Comparison of ENCODE assay signal across 23 cellular contexts in genomic region chr3:141128126-141128777, GRCh38.
"Had no signal": no experiment of that assay in that cellular context is flagged by ENCODE, and none has a peak within 500 bp of the region (broad histone marks: within the 10 kb centered on the region; RNA-seq: fewer than 3 reads in every experiment).

No MANE protein-coding gene starts in this region.

- H3K36me3 Mint-ChIP-seq: activated CD8-positive, alpha-beta memory T cell treated with anti-CD3 and anti-CD28 coated beads, Interleukin-2, amount 10 ng/mL, durations not matched to agents 7 days and 5 days; activated naive CD4-positive, alpha-beta T cell treated with anti-CD3 and anti-CD28 coated beads, Interleukin-2, amount 50 U/mL, for 24 hours had no signal

- H3K27me3 ChIP-seq: sigmoid colon, testis, transverse colon had no signal

- H3K9me3 ChIP-seq: left ventricle myocardium inferior, sigmoid colon, SK-N-SH, testis, transverse colon had no signal

- H3K4me3 ChIP-seq: left ventricle myocardium inferior, lung, sigmoid colon, testis, transverse colon had no signal

- DNase-seq: activated CD4-positive, alpha-beta T cell treated with anti-CD3 and anti-CD28 coated beads, Interleukin-2, amount 50 U/mL, for 1 hour; activated CD4-positive, CD25-positive, alpha-beta regulatory T cell treated with anti-CD3 and anti-CD28 coated beads, Interleukin-2, amount 50 U/mL, for 72 hours; activated CD8-positive, alpha-beta T cell treated with anti-CD3 and anti-CD28 coated beads for 36 hours; activated T-cell treated with anti-CD3 and anti-CD28 coated beads, Interleukin-2, amount 50 U/mL, for 48 hours; anterior cingulate cortex; dermis blood vessel endothelial cell; effector CD8-positive, alpha-beta T cell; left ventricle myocardium inferior; sigmoid colon; small intestine; stimulated activated CD4-positive, alpha-beta T cell treated with anti-CD3 and anti-CD28 coated beads, Interleukin-15, amount 100 ng/mL, for 24 hours; stimulated activated CD4-positive, alpha-beta T cell treated with anti-CD3 and anti-CD28 coated beads, Interleukin-2, amount 100 ng/mL, for 24 hours; stimulated activated naive CD4-positive, alpha-beta T cell; T-helper 2 cell; testis; transverse colon had no signal

- ATAC-seq: activated CD8-positive, alpha-beta memory T cell treated with anti-CD3 and anti-CD28 coated beads, Interleukin-2, amount 10 ng/mL, durations not matched to agents 7 days and 5 days; activated CD8-positive, alpha-beta T cell treated with anti-CD3 and anti-CD28 coated beads for 36 hours had no signal

- H3K9me3 Mint-ChIP-seq: activated CD8-positive, alpha-beta T cell treated with anti-CD3 and anti-CD28 coated beads for 36 hours; activated naive CD4-positive, alpha-beta T cell treated with anti-CD3 and anti-CD28 coated beads, Interleukin-2, amount 50 U/mL, for 24 hours; activated T-helper 2 cell treated with anti-CD3 and anti-CD28 coated beads, Interferon-gamma antibody, Interleukin-2, Interleukin-4, amounts not matched to agents 10 μg/mL and 5 μg/mL and 100 μg/mL, durations not matched to agents 14 hours and 24 hours and 36 hours; central memory CD8-positive, alpha-beta T cell had no signal

- H3K27ac Mint-ChIP-seq: activated CD8-positive, alpha-beta memory T cell treated with anti-CD3 and anti-CD28 coated beads, Interleukin-2, amount 10 ng/mL, durations not matched to agents 7 days and 5 days; activated CD8-positive, alpha-beta T cell treated with anti-CD3 and anti-CD28 coated beads for 36 hours; activated naive CD4-positive, alpha-beta T cell treated with anti-CD3 and anti-CD28 coated beads, Interleukin-2, amount 50 U/mL, for 24 hours; activated T-helper 2 cell treated with anti-CD3 and anti-CD28 coated beads, Interferon-gamma antibody, Interleukin-2, Interleukin-4, amounts not matched to agents 10 μg/mL and 5 μg/mL and 100 μg/mL, durations not matched to agents 14 hours and 24 hours and 36 hours had no signal

- H3K4me2 ChIP-seq: SK-N-SH had no signal

- H3K4me3 Mint-ChIP-seq: activated CD8-positive, alpha-beta memory T cell treated with anti-CD3 and anti-CD28 coated beads, Interleukin-2, amount 10 ng/mL, durations not matched to agents 7 days and 5 days; activated CD8-positive, alpha-beta T cell treated with anti-CD3 and anti-CD28 coated beads for 36 hours; activated naive CD4-positive, alpha-beta T cell treated with anti-CD3 and anti-CD28 coated beads, Interleukin-2, amount 50 U/mL, for 24 hours; central memory CD8-positive, alpha-beta T cell had no signal

- H3K27ac ChIP-seq: epithelial cell of prostate, left ventricle myocardium inferior, sigmoid colon, testis, transverse colon had no signal

- H3K4me1 ChIP-seq: sigmoid colon, testis, transverse colon had no signal

- H3K9ac ChIP-seq: SK-N-SH had no signal

- H3K4me1 Mint-ChIP-seq: activated CD8-positive, alpha-beta memory T cell treated with anti-CD3 and anti-CD28 coated beads, Interleukin-2, amount 10 ng/mL, durations not matched to agents 7 days and 5 days; activated naive CD4-positive, alpha-beta T cell treated with anti-CD3 and anti-CD28 coated beads, Interleukin-2, amount 50 U/mL, for 24 hours; central memory CD8-positive, alpha-beta T cell had no signal

- H3K36me3 ChIP-seq: left ventricle myocardium inferior, sigmoid colon, transverse colon had no signal
